In genomic region chr11:377883-378500, GRCh38 we compare ENCODE assay signal across 20 cellular contexts. TPM values are rescaled to one million over a fixed set of nuclear protein-coding genes. Genes with fewer than 3 reads are reported as not detected.
"Had no signal": no experiment of that assay in that cellular context is flagged by ENCODE, and none has a peak within 500 bp of the region (broad histone marks: within the 10 kb centered on the region; RNA-seq: fewer than 3 reads in every experiment).

No MANE protein-coding gene starts in this region.

- DNase-seq: activated B cell treated with CpG ODN at 0.5 μM for 24 hours; activated CD4-positive, alpha-beta T cell treated with anti-CD3 and anti-CD28 coated beads for 4 hours; activated CD8-positive, alpha-beta memory T cell treated with anti-CD3 and anti-CD28 coated beads, Interleukin-2, amount 50 U/mL, for 4 hours; activated effector memory CD4-positive, alpha-beta T cell treated with Interleukin-2 at 50 U/mL for 16 hours; activated T-cell treated with anti-CD3 and anti-CD28 coated beads, Interleukin-2, amount 50 U/mL, for 4 hours; effector memory CD4-positive, alpha-beta T cell; esophagus squamous epithelium; naive B cell; retina; spleen; stimulated activated naive B cell treated with anti-CD40 and anti-IgM and Interleukin-4, amounts not matched to agents 10 μg/mL and 1 μg/mL and 100 μg/mL, for 72 hours had no signal

- H3K27ac ChIP-seq: cardiac muscle cell, esophagus squamous epithelium, heart right ventricle, left lung, neutrophil, spleen had no signal

- H3K27ac Mint-ChIP-seq: activated B cell treated with CpG ODN at 0.5 μM for 24 hours; activated naive CD8-positive, alpha-beta T cell; dendritic cell treated with granulocyte-macrophage colony-stimulating factor and Interleukin-4, amounts not matched to agents 40 ng/mL and 50 ng/mL, for 4 days; stimulated activated naive B cell treated with anti-CD40 and anti-IgM and Interleukin-4, amounts not matched to agents 10 μg/mL and 1 μg/mL and 100 μg/mL, for 72 hours; T-helper 2 cell treated with Interferon-gamma antibody and Interleukin-4, amounts not matched to agents 5 μg/mL and 100 μg/mL, for 36 hours had no signal

- H3K4me3 ChIP-seq: cardiac muscle cell, esophagus squamous epithelium, heart right ventricle, left lung, spleen had no signal

- H3K27me3 Mint-ChIP-seq: activated naive CD8-positive, alpha-beta T cell had no signal

- H3K4me3 Mint-ChIP-seq: activated B cell treated with CpG ODN at 0.5 μM for 24 hours; activated naive CD8-positive, alpha-beta T cell; activated T-cell treated with anti-CD3 and anti-CD28 coated beads, Interleukin-2, amount 50 U/mL, for 4 hours; dendritic cell treated with granulocyte-macrophage colony-stimulating factor and Interleukin-4, amounts not matched to agents 40 ng/mL and 50 ng/mL, for 4 days; stimulated activated naive B cell treated with anti-CD40 and anti-IgM and Interleukin-4, amounts not matched to agents 10 μg/mL and 1 μg/mL and 100 μg/mL, for 72 hours; T-helper 2 cell treated with Interferon-gamma antibody and Interleukin-4, amounts not matched to agents 5 μg/mL and 100 μg/mL, for 36 hours had no signal

- H3K36me3 Mint-ChIP-seq: activated naive CD8-positive, alpha-beta T cell; naive B cell had no signal

- H3K4me1 Mint-ChIP-seq: activated B cell treated with CpG ODN at 0.5 μM for 24 hours had no signal

- H3K9me3 Mint-ChIP-seq: activated B cell treated with CpG ODN at 0.5 μM for 24 hours; activated T-cell treated with anti-CD3 and anti-CD28 coated beads, Interleukin-2, amount 50 U/mL, for 4 hours; dendritic cell treated with granulocyte-macrophage colony-stimulating factor and Interleukin-4, amounts not matched to agents 40 ng/mL and 50 ng/mL, for 4 days; stimulated activated naive B cell treated with anti-CD40 and anti-IgM and Interleukin-4, amounts not matched to agents 10 μg/mL and 1 μg/mL and 100 μg/mL, for 72 hours had no signal

- H3K36me3 ChIP-seq: heart right ventricle, left lung, neutrophil, spleen had no signal

- FAIRE-seq: endothelial cell of umbilical vein had no signal

- H3K4me1 ChIP-seq: esophagus squamous epithelium, heart right ventricle, left lung, spleen had no signal

- ATAC-seq: activated T-cell treated with anti-CD3 and anti-CD28 coated beads, Interleukin-2, amount 50 U/mL, for 4 hours; heart right ventricle; left lung; stimulated activated naive B cell treated with anti-CD40 and anti-IgM and Interleukin-4, amounts not matched to agents 10 μg/mL and 1 μg/mL and 100 μg/mL, for 72 hours had no signal

- H3K27me3 ChIP-seq: cardiac muscle cell had no signal

- H3K9me3 ChIP-seq: esophagus squamous epithelium, heart right ventricle, left lung, neutrophil, spleen had no signal

RNA-seq across cellular contexts. Expression of gene B4GALNT4, which starts 8.7 kb away (rescaled TPM):
- total RNA-seq: activated B cell treated with CpG ODN at 0.5 μM for 24 hours had no signal

RNA-seq across cellular contexts. Expression of gene PKP3, which starts 16.0 kb away (rescaled TPM):
- total RNA-seq: mononuclear cell had no signal
